ENCODE assay signal across 8 cellular contexts in the genomic region with DNA sequence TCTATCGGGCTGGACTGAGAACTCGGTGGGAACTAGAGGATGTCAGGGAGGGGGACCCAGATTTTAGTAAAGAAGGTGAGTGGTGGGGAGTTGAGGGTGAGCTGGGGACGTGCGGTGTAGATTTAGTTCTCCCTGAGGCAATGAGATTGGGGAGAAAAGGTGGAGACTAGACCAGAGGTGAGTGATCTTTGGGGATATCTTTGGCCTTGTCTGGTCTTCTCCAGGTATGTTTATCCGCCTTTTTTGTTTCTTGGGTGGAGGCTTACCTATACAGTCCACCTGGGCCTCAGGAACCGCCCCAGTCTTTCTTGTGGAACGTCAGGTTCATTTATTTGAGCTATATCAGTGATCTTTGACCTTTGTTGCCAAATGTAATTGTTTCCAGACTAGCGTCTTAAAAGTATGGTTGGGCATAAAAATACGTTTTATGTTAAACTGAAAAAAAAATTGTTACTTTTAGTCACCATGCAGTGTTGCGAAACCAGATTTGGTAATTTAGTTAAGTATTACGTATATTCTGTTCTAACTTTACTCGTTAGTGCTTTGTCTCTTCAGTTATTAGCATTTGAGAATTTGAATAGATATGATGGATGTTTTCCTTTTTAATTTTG. TPM values are rescaled to one million over a fixed set of nuclear protein-coding genes. Genes with fewer than 3 reads are reported as not detected.
DNase-seq lines count a peak whose midpoint lies in the region; ATAC-seq lines count a peak whose summit lies in the region.

No MANE protein-coding gene starts in this region.

- no peak overlapping the region for H4K8ac ChIP-seq in mesendoderm (ENCODE audit: low read depth, low read length)

- peaks cover 32% of the 10 kb centered on the region for H3K36me3 Mint-ChIP-seq in dendritic cell treated with granulocyte-macrophage colony-stimulating factor and Interleukin-4, amounts not matched to agents 40 ng/mL and 50 ng/mL, for 4 days (ENCODE audit: low read depth)

- no CpG with 5 or more reads among the region's 12 CpGs for WGBS in mesendoderm (ENCODE audit: extremely low coverage, insufficient coverage, low lambda C conversion rate)

- H3K79me1 ChIP-seq in mesendoderm (ENCODE audit: low read length) = no peaks in the 10 kb centered on the region

- peak overlapping the region; percentile 96 for H3K27ac Mint-ChIP-seq in dendritic cell treated with granulocyte-macrophage colony-stimulating factor and Interleukin-4, amounts not matched to agents 40 ng/mL and 50 ng/mL, for 4 days

- no peaks in the 10 kb centered on the region for H3K36me3 ChIP-seq in mesendoderm (ENCODE audit: control insufficient read depth, insufficient read depth, low read length)

- H3K4me3 ChIP-seq in mesendoderm (ENCODE audit: low read length) = peak overlapping the region; percentile 91

- H3K9ac ChIP-seq in mesendoderm (ENCODE audit: low read length) = peak overlapping the region; percentile 96

- peaks cover 21% of the 10 kb centered on the region for H3K79me2 ChIP-seq in mesendoderm (ENCODE audit: control insufficient read depth, insufficient read depth, low read length)

- H3K9me3 Mint-ChIP-seq in dendritic cell treated with granulocyte-macrophage colony-stimulating factor and Interleukin-4, amounts not matched to agents 40 ng/mL and 50 ng/mL, for 4 days = no peaks in the 10 kb centered on the region

- H3K56ac ChIP-seq in mesendoderm (ENCODE audit: low read length) = peak overlapping the region; percentile 93

- H3K4me2 ChIP-seq in mesendoderm (ENCODE audit: low read length) = peak overlapping the region; percentile 72

- H3K4me1 Mint-ChIP-seq in dendritic cell treated with granulocyte-macrophage colony-stimulating factor and Interleukin-4, amounts not matched to agents 40 ng/mL and 50 ng/mL, for 4 days (ENCODE audit: low read depth) = peaks cover 22% of the 10 kb centered on the region

- no peak for ATAC-seq in HG03135 (IDR thresholded peaks at IDR 0.05; ENCODE audit: unreplicated experiment)

- H3K23ac ChIP-seq in mesendoderm (ENCODE audit: low read length) = no peak overlapping the region

- peak overlapping the region; percentile 8 for H3K4ac ChIP-seq in mesendoderm (ENCODE audit: low read depth, low read length)

- H2BK120ac ChIP-seq in mesendoderm (ENCODE audit: low read depth, low read length) = no peak overlapping the region

- H2BK5ac ChIP-seq in mesendoderm (ENCODE audit: low read length) = peak overlapping the region; percentile 17

- H3K27ac ChIP-seq in mesendoderm (ENCODE audit: low read depth, low read length) = peak overlapping the region; percentile 68

- H3K27me3 Mint-ChIP-seq in dendritic cell treated with granulocyte-macrophage colony-stimulating factor and Interleukin-4, amounts not matched to agents 40 ng/mL and 50 ng/mL, for 4 days = peaks cover 4% of the 10 kb centered on the region

- no peaks in the 10 kb centered on the region for H3K27me3 ChIP-seq in mesendoderm (ENCODE audit: insufficient read depth, low read length, poor library complexity)

- intact Hi-C loops in dendritic cell treated with granulocyte-macrophage colony-stimulating factor and Interleukin-4, amounts not matched to agents 40 ng/mL and 50 ng/mL, for 4 days (cut with micrococcal nuclease) = loop anchor here (2.0 kb wide), 1 partner anchor 55 kb away; no protein-coding TSS in a partner anchor

- no peak overlapping the region for H2AK5ac ChIP-seq in mesendoderm (ENCODE audit: low read length)

- H4K5ac ChIP-seq in mesendoderm (ENCODE audit: low read length) = no peak overlapping the region

- no peak overlapping the region for H2BK15ac ChIP-seq in mesendoderm (replicated peaks; ENCODE audit: low read depth)

- H3K18ac ChIP-seq in mesendoderm (ENCODE audit: low read length) = peak overlapping the region; percentile 65

- H3K4me1 ChIP-seq in mesendoderm (ENCODE audit: control insufficient read depth, low read depth, low read length) = no peaks in the 10 kb centered on the region

- H3K4me3 Mint-ChIP-seq in dendritic cell treated with granulocyte-macrophage colony-stimulating factor and Interleukin-4, amounts not matched to agents 40 ng/mL and 50 ng/mL, for 4 days = peak overlapping the region; percentile 88

- peak; percentile 28 for DNase-seq in DMS53 (lab: John Stamatoyannopoulos, UW)
- DNase-seq in DMS53 treated with DMSO at 0.1 percent for 48 hours (lab: John Stamatoyannopoulos, UW; ENCODE audit: unreplicated experiment) = no peak
- peak; percentile 87 for DNase-seq in NOMO-1 treated with DMSO at 0.1 percent for 48 hours (lab: John Stamatoyannopoulos, UW; ENCODE audit: unreplicated experiment)
- DNase-seq in mesendoderm = no peak
- DNase-seq in ureter (ENCODE audit: low spot score) = peak; percentile 35
- no peak for DNase-seq in central memory CD4-positive, alpha-beta T cell

RNA-seq across cellular contexts. Expression of a gene that starts 0.8 kb away (rescaled TPM):
- polyA plus RNA-seq in mesendoderm (2013, experiment 1 of 2) = 28.5 TPM
- polyA plus RNA-seq in mesendoderm (2013, experiment 2 of 2) = 28.1 TPM
- 47.0 TPM for total RNA-seq in ureter

RNA-seq across cellular contexts. Expression of a gene that starts 53.1 kb away (rescaled TPM):
- polyA plus RNA-seq in mesendoderm (2013, experiment 1 of 2) = 14.8 TPM
- polyA plus RNA-seq in mesendoderm (2013, experiment 2 of 2) = 14.5 TPM
- total RNA-seq in ureter = 31.6 TPM

Comparison
In these comparisons a context has a peak if more than half of its experiments do, and no peak if none do; other contexts are left out.
1. DNase-seq: peak in DMS53 (single experiment), NOMO-1 treated with DMSO at 0.1 percent for 48 hours (single experiment) and ureter (single experiment); none in DMS53 treated with DMSO at 0.1 percent for 48 hours (single experiment), mesendoderm (single experiment) and central memory CD4-positive, alpha-beta T cell (single experiment).